ENCODE assay signal across 21 cellular contexts in the genomic region with DNA sequence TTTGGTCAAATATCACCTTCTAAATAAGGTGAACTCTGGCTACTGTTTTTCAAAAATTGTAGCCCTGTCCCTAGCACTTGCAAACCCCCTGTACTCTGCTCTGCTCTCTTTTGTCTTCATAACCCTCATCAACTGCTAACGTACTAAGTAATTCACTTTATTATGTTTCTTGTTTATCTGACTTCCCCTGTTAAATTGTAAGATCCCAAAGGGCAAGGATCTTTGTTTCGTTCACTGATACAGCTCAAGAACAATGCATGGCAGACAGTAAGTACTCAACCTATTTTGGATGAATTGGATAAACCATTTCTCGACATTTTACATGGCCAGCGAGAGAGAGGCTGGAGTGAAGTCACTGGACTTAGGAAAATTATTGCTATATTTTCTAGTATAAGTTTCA. TPM values are rescaled to one million over a fixed set of nuclear protein-coding genes. Genes with fewer than 3 reads are reported as not detected.
"Had no signal": no experiment of that assay in that cellular context is flagged by ENCODE, and none has a peak within 500 bp of the region (broad histone marks: within the 10 kb centered on the region; RNA-seq: fewer than 3 reads in every experiment).

No MANE protein-coding gene starts in this region.

- H3K36me3 ChIP-seq: ascending aorta, brain microvascular endothelial cell, neural progenitor cell, transverse colon had no signal

- H3K9me3 ChIP-seq: ascending aorta, transverse colon had no signal

- H3K36me3 Mint-ChIP-seq: activated naive CD4-positive, alpha-beta T cell treated with anti-CD3 and anti-CD28 coated beads, Interleukin-2, amount 50 U/mL, for 72 hours; mesothelial cell of epicardium; naive thymus-derived CD8-positive, alpha-beta T cell; WTC11 had no signal

- FAIRE-seq: keratinocyte had no signal

- H2AFZ ChIP-seq: neural progenitor cell had no signal

- H3K4me3 ChIP-seq: ascending aorta, neural progenitor cell, skin epidermis, transverse colon had no signal

- H3K27me3 Mint-ChIP-seq: progenitor cell of endocrine pancreas had no signal

- H3K4me1 Mint-ChIP-seq: mesothelial cell of epicardium; naive thymus-derived CD8-positive, alpha-beta T cell; neural progenitor cell; WTC11 had no signal

- H3K27ac Mint-ChIP-seq: activated naive CD4-positive, alpha-beta T cell treated with anti-CD3 and anti-CD28 coated beads, Interleukin-2, amount 50 U/mL, for 72 hours; mesothelial cell of epicardium; naive thymus-derived CD8-positive, alpha-beta T cell; neural progenitor cell; progenitor cell of endocrine pancreas; stimulated activated naive CD8-positive, alpha-beta T cell treated with anti-CD3 and anti-CD28 coated beads, Interleukin-15, Interleukin-2, amounts not matched to agents 100 ng/mL and 50 ng/mL, for 24 hours; WTC11 had no signal

- ATAC-seq: activated naive CD4-positive, alpha-beta T cell treated with anti-CD3 and anti-CD28 coated beads, Interleukin-2, amount 50 U/mL, for 72 hours; esophagus mucosa; naive thymus-derived CD8-positive, alpha-beta T cell; WTC11 had no signal

- H3K4me2 ChIP-seq: neural progenitor cell had no signal

- H3K9me3 Mint-ChIP-seq: activated naive CD4-positive, alpha-beta T cell treated with anti-CD3 and anti-CD28 coated beads, Interleukin-2, amount 50 U/mL, for 72 hours; mesothelial cell of epicardium; naive thymus-derived CD8-positive, alpha-beta T cell; neural progenitor cell; stimulated activated naive CD8-positive, alpha-beta T cell treated with anti-CD3 and anti-CD28 coated beads, Interleukin-15, Interleukin-2, amounts not matched to agents 100 ng/mL and 50 ng/mL, for 24 hours; WTC11 had no signal

- H3K4me3 Mint-ChIP-seq: mesothelial cell of epicardium; naive thymus-derived CD8-positive, alpha-beta T cell; neural progenitor cell; stimulated activated naive CD8-positive, alpha-beta T cell treated with anti-CD3 and anti-CD28 coated beads, Interleukin-15, Interleukin-2, amounts not matched to agents 100 ng/mL and 50 ng/mL, for 24 hours; WTC11 had no signal

- H3K27me3 ChIP-seq: ascending aorta, brain microvascular endothelial cell, neural progenitor cell, transverse colon had no signal

- H3K4me1 ChIP-seq: neural progenitor cell had no signal

- H3K9ac ChIP-seq: neural progenitor cell had no signal

- DNase-seq: activated gamma-delta T cell treated with Interleukin-2 at 50 U/mL for 16 hours; activated T-cell treated with anti-CD3 and anti-CD28 coated beads, Interleukin-2, amount 50 U/mL, for 1 hour; brain microvascular endothelial cell; central memory CD4-positive, alpha-beta T cell; effector memory CD4-positive, alpha-beta T cell; mammary epithelial cell; naive thymus-derived CD8-positive, alpha-beta T cell; retina; stimulated activated CD4-positive, alpha-beta T cell treated with anti-CD3 and anti-CD28 coated beads, Interleukin-1b, Interleukin-23, amount 100 ng/mL, for 48 hours; T-helper 9 cell; transverse colon had no signal

- H3K27ac ChIP-seq: brain microvascular endothelial cell, neural progenitor cell had no signal

RNA-seq across cellular contexts. Expression of gene JAM2, which starts 48.7 kb away (rescaled TPM):
- polyA plus RNA-seq: keratinocyte had no signal
